ENCODE assay signal across 8 cellular contexts in the genomic region with DNA sequence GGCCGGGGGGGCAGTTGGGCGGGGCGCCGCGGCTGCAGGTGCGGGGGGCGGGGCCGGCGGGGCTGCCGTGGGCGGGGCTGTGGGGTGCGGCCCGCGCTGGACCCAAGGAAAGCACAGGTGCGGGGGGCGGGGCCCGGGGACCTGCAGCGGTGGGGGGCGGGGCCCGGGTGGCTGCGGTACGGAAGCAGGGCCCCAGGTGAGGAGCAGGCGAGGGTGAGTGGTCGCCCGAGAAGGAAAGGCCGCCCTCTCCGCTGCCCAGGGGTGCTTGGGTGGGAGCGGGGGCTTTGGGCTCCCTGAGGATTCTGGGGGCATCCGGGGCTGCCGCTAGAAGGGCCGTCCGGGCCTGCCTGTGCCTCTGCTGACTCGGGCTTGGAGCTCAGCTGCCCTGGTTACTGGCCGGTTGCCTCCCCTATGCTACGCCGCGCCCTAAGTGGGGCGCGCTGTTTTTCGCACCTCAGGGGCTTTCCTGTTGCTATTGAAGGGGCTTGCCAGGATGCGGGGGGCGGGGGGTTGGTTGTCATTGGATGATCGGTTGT. TPM values are rescaled to one million over a fixed set of nuclear protein-coding genes. Genes with fewer than 3 reads are reported as not detected.
DNase-seq lines count a peak whose midpoint lies in the region; ATAC-seq and TF ChIP-seq lines count a peak whose summit lies in the region.

No MANE protein-coding gene starts in this region.

- H3K4me3 Mint-ChIP-seq in memory B cell = peak overlapping the region; percentile 80

- H3K27ac Mint-ChIP-seq in memory B cell = peak overlapping the region; percentile 69

- H3K27me3 Mint-ChIP-seq in memory B cell = peaks cover 4% of the 10 kb centered on the region

- no peak for TF ChIP-seq EP300 in suprapubic skin (IDR thresholded peaks at IDR 0.05)

- H3K27me3 ChIP-seq in suprapubic skin = no peaks in the 10 kb centered on the region

- ATAC-seq in HG02870 (IDR thresholded peaks at IDR 0.05; ENCODE audit: unreplicated experiment) (peak; percentile 4), memory B cell (ENCODE audit: low read depth) (peak; percentile 27), HG03196 (IDR thresholded peaks at IDR 0.05; ENCODE audit: unreplicated experiment) (no peak)

- H3K36me3 Mint-ChIP-seq in memory B cell = peaks cover 6% of the 10 kb centered on the region

- peak overlapping the region; percentile 82 for H3K4me3 ChIP-seq in coronary artery
- H3K4me3 ChIP-seq in suprapubic skin = peak overlapping the region; percentile 71

- DNase-seq in COR-L47 (lab: John Stamatoyannopoulos, UW) = peak; percentile 81
- peak; percentile 34 for DNase-seq in T follicular helper cell (ENCODE audit: low read depth)
- DNase-seq in coronary artery (ENCODE audit: low spot score) = no peak
- DNase-seq in memory B cell (ENCODE audit: low spot score in 2 of 2) = peak in 1 of 2 donors; percentile 53
- peak; percentile 75 to 79 for DNase-seq in suprapubic skin (ENCODE audit: low spot score in 2 of 2)
- no peak for DNase-seq in OCI-M1 (lab: John Stamatoyannopoulos, UW)

- peaks cover 16% of the 10 kb centered on the region for H3K4me1 ChIP-seq in suprapubic skin

- H3K27ac ChIP-seq in coronary artery (peak overlapping the region in 1 of 2 donors; percentile 90), suprapubic skin (no peak overlapping the region)

- WGBS in suprapubic skin = 7% methylated on average over 3 of the region's 43 CpGs

- H3K9me3 ChIP-seq in suprapubic skin = no peaks in the 10 kb centered on the region

- H3K4me1 Mint-ChIP-seq in memory B cell = peaks cover 5% of the 10 kb centered on the region

- peaks cover 2% of the 10 kb centered on the region for H3K9me3 Mint-ChIP-seq in memory B cell

- no peaks in the 10 kb centered on the region for H3K36me3 ChIP-seq in suprapubic skin

- TF ChIP-seq CTCF in coronary artery (IDR thresholded peaks at IDR 0.05) (no peak), suprapubic skin (IDR thresholded peaks at IDR 0.05) (no peak)

- TF ChIP-seq POLR2A in suprapubic skin (IDR thresholded peaks at IDR 0.05) = no peak

RNA-seq across cellular contexts. Expression of a gene that starts 0.8 kb away (rescaled TPM):
- 10 to 100 TPM; 14.8 to 86.7 (median 21.4) TPM for total RNA-seq in suprapubic skin

RNA-seq across cellular contexts. Expression of a gene that starts 54.9 kb away (rescaled TPM):
- 10 to 100 TPM; 10.8 to 15.9 (median 13.0) TPM for total RNA-seq in suprapubic skin

Comparison
In these comparisons a context has a peak if more than half of its experiments do, and no peak if none do; other contexts are left out.
1. DNase-seq: peak in COR-L47 (single experiment), T follicular helper cell (single experiment) and suprapubic skin (2 of 2); none in coronary artery (single experiment) and OCI-M1 (single experiment).